1 cellular context compared by ENCODE assay signal in the genomic region with DNA sequence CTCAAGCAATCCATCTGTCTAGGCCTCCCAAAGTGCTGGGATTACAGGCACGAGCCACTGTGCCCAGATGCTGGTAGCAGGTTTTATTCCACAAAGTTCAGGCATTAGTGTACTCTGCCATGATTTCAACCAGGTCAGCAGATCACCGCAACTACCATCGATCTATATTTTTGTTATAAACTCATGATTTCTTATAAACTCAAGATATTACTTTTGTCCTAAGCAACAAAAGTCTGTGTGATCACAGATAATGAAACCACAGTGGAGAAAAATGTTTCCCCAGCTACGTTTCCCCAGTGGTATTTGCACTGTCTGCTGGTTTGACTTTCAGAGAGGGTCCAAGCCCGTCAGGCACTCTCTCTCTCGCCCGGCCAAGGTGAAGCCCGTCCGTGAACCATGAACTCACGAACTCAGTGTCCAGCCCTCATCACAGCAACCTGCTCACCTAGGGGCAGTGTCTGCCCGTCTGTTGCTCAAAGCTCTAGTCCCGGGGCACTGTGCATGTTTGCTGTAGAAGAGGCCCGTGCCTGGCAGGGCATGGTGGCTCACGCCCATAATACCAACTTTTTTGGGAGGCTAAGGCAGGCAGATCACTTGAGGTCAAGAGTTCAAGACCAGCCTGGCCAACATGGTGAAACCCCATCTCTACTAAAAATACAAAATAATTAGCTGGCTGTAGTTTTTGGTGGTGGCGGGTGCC.
TF ChIP-seq lines count a peak whose summit lies in the region.

No MANE protein-coding gene starts in this region.

TF ChIP-seq in HepG2, 621 proteins besides CTCF, POLR2A, EP300 and RAD21 (continued from another document and continues in another):
- no peak for TF ChIP-seq SUZ12 (IDR thresholded peaks at IDR 0.05; ENCODE audit: low read depth, low read length)
- peak; percentile 75 for TF ChIP-seq ZNF768 (CRISPR knock-in tag; IDR thresholded peaks at IDR 0.05)
- no peak; the same call in 1 of the 2 replicates for TF ChIP-seq ZNF224 (CRISPR knock-in tag; IDR thresholded peaks at IDR 0.05)
- TF ChIP-seq EED (CRISPR knock-in tag; IDR thresholded peaks at IDR 0.05) = 0 out of 2 replicates have a peak, but pooled peaks have one; percentile 64
- peak; percentile 90 for TF ChIP-seq DPF2 (CRISPR knock-in tag; IDR thresholded peaks at IDR 0.05; ENCODE audit: borderline replicate concordance, low read depth)
- TF ChIP-seq IKZF5 (CRISPR knock-in tag; IDR thresholded peaks at IDR 0.05) = peak; percentile 93
- no peak; the same call in 1 of the 2 replicates for TF ChIP-seq ZNF549 (CRISPR knock-in tag; IDR thresholded peaks at IDR 0.05)
- no peak for TF ChIP-seq NPAS2 (CRISPR knock-in tag; IDR thresholded peaks at IDR 0.05; ENCODE audit: borderline replicate concordance)
- TF ChIP-seq ZNF7 (CRISPR knock-in tag; IDR thresholded peaks at IDR 0.05) = peak; percentile 56; the same call in 1 of the 2 replicates
- TF ChIP-seq ZNF230 (CRISPR knock-in tag; IDR thresholded peaks at IDR 0.05) = peak; percentile 58; the same call in 1 of the 2 replicates
- no peak for TF ChIP-seq MTERF4 (CRISPR knock-in tag; IDR thresholded peaks at IDR 0.05)
- TF ChIP-seq SRSF1 (optimal IDR thresholded peaks at IDR 0.05; ENCODE audit: low read depth, low read length) = no peak
- TF ChIP-seq ELF3 (CRISPR knock-in tag; IDR thresholded peaks at IDR 0.05) = peak; percentile 65
- TF ChIP-seq, protein P1, sequence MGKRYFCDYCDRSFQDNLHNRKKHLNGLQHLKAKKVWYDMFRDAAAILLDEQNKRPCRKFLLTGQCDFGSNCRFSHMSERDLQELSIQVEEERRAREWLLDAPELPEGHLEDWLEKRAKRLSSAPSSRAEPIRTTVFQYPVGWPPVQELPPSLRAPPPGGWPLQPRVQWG (CRISPR knock-in tag; IDR thresholded peaks at IDR 0.05; ENCODE audit: borderline replicate concordance, low read depth) = no peak
- 0 out of 2 replicates have a peak, but pooled peaks have one; percentile 46 for TF ChIP-seq ZNF543 (CRISPR knock-in tag; IDR thresholded peaks at IDR 0.05)
- no peak for TF ChIP-seq CHCHD3 (CRISPR knock-in tag; IDR thresholded peaks at IDR 0.05)
- TF ChIP-seq ZBTB2 (CRISPR knock-in tag; IDR thresholded peaks at IDR 0.05; ENCODE audit: low read depth) = no peak
- TF ChIP-seq TIGD3 (CRISPR knock-in tag; IDR thresholded peaks at IDR 0.05; ENCODE audit: borderline replicate concordance) = no peak; the same call in 1 of the 2 replicates
- TF ChIP-seq NR2C2 (CRISPR knock-in tag; IDR thresholded peaks at IDR 0.05; ENCODE audit: borderline replicate concordance) = peak; percentile 89
- peak; percentile 57 for TF ChIP-seq ZFY (CRISPR knock-in tag; IDR thresholded peaks at IDR 0.05)
- 0 out of 2 replicates have a peak, but pooled peaks have one; percentile 72 for TF ChIP-seq ZNF646 (CRISPR knock-in tag; IDR thresholded peaks at IDR 0.05)
- no peak for TF ChIP-seq NFE2 (CRISPR knock-in tag; IDR thresholded peaks at IDR 0.05)
- no peak for TF ChIP-seq ZC3H4 (CRISPR knock-in tag; IDR thresholded peaks at IDR 0.05; ENCODE audit: borderline replicate concordance)
- peak; percentile 54 for TF ChIP-seq FOSL2 (CRISPR knock-in tag; IDR thresholded peaks at IDR 0.05)
- TF ChIP-seq, protein P2, sequence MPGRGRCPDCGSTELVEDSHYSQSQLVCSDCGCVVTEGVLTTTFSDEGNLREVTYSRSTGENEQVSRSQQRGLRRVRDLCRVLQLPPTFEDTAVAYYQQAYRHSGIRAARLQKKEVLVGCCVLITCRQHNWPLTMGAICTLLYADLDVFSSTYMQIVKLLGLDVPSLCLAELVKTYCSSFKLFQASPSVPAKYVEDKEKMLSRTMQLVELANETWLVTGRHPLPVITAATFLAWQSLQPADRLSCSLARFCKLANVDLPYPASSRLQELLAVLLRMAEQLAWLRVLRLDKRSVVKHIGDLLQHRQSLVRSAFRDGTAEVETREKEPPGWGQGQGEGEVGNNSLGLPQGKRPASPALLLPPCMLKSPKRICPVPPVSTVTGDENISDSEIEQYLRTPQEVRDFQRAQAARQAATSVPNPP (CRISPR knock-in tag; IDR thresholded peaks at IDR 0.05) = no peak
- TF ChIP-seq, protein P3, sequence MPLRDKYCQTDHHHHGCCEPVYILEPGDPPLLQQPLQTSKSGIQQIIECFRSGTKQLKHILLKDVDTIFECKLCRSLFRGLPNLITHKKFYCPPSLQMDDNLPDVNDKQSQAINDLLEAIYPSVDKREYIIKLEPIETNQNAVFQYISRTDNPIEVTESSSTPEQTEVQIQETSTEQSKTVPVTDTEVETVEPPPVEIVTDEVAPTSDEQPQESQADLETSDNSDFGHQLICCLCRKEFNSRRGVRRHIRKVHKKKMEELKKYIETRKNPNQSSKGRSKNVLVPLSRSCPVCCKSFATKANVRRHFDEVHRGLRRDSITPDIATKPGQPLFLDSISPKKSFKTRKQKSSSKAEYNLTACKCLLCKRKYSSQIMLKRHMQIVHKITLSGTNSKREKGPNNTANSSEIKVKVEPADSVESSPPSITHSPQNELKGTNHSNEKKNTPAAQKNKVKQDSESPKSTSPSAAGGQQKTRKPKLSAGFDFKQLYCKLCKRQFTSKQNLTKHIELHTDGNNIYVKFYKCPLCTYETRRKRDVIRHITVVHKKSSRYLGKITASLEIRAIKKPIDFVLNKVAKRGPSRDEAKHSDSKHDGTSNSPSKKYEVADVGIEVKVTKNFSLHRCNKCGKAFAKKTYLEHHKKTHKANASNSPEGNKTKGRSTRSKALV (CRISPR knock-in tag; IDR thresholded peaks at IDR 0.05) = no peak
- no peak for TF ChIP-seq ZNF841 (CRISPR knock-in tag; IDR thresholded peaks at IDR 0.05; ENCODE audit: borderline replicate concordance)
- peak; percentile 51; the same call in 1 of the 2 replicates for TF ChIP-seq SIX1 (CRISPR knock-in tag; IDR thresholded peaks at IDR 0.05; ENCODE audit: borderline replicate concordance)
- TF ChIP-seq HDAC6 (IDR thresholded peaks at IDR 0.05; ENCODE audit: low read depth, low read length) = no peak
- peak; percentile 11; the same call in 1 of the 2 replicates for TF ChIP-seq ZNF160 (CRISPR knock-in tag; IDR thresholded peaks at IDR 0.05)
- no peak for TF ChIP-seq SCMH1 (CRISPR knock-in tag; IDR thresholded peaks at IDR 0.05; ENCODE audit: borderline replicate concordance)
- peak; percentile 97 for TF ChIP-seq ZNF687 (CRISPR knock-in tag; IDR thresholded peaks at IDR 0.05)
- TF ChIP-seq ZNF205 (CRISPR knock-in tag; IDR thresholded peaks at IDR 0.05) = peak; percentile 73; the same call in 1 of the 2 replicates
- peak; percentile 82; the same call in 1 of the 2 replicates for TF ChIP-seq ZNF891 (CRISPR knock-in tag; IDR thresholded peaks at IDR 0.05)
- TF ChIP-seq KMT2B (CRISPR knock-in tag; IDR thresholded peaks at IDR 0.05) = peak; percentile 68; the same call in 1 of the 2 replicates
